ENCODE assay signal across 8 cellular contexts in the genomic region with DNA sequence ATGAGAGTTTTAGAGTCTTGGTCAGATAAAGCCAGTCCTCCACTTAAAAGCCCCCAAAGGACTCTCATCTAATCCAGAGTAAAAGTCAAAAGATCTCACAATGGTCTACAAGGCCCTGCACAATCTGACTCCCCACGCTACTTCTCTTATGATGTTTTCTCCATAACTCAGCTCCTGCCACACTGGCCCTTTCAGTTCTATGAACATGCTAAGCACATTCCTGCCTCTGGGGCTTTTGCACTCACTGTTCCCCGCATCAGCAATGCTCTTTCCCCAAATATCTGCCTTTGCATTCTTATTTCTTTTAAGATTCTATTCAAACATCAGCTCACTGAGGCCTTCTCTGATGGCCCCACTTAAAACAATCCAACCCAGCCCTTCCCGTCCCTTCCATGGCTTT. TPM values are rescaled to one million over a fixed set of nuclear protein-coding genes. Genes with fewer than 3 reads are reported as not detected.
A peak's percentile ranks its signal among the peaks of the same experiment; 100 is the strongest.
DNase-seq lines count a peak whose midpoint lies in the region; ATAC-seq and TF ChIP-seq lines count a peak whose summit lies in the region.
"Not testable (repeated sequence)": the region's sequence is repeated elsewhere in the genome, so short reads cannot be mapped to it uniquely, and the experiment has no call there.

No MANE protein-coding gene starts in this region.

- H3K4me1 Mint-ChIP-seq in CD8-positive, alpha-beta T cell (ENCODE audit: low read depth) = peaks cover 68% of the 10 kb centered on the region
- H3K4me1 Mint-ChIP-seq in osteocyte (ENCODE audit: unreplicated experiment) (peaks cover 48% of the 10 kb centered on the region), type B pancreatic cell (ENCODE audit: unreplicated experiment) (peaks cover 28% of the 10 kb centered on the region)

- TF ChIP-seq POLR2A in breast epithelium (IDR thresholded peaks at IDR 0.05) = not testable (repeated sequence)

- not testable (repeated sequence) for H3K36me3 ChIP-seq in CD8-positive, alpha-beta T cell (ENCODE audit: insufficient read depth, low read length); SK-N-MC (ENCODE audit: insufficient read depth, low read length); breast epithelium

- not testable (repeated sequence) for DNase-seq in CD8-positive, alpha-beta T cell; breast epithelium (ENCODE audit: low spot score in 2 of 2); left lobe of liver (ENCODE audit: low spot score); osteocyte (ENCODE audit: extremely low spot score, unreplicated experiment); type B pancreatic cell (ENCODE audit: extremely low spot score, unreplicated experiment)
- DNase-seq in SK-N-MC (ENCODE audit: low read depth, low spot score) (peak; percentile 35), foreskin fibroblast (peak in 1 of 2 donors; percentile 52)

- not testable (repeated sequence) for TF ChIP-seq CTCF in CD8-positive, alpha-beta T cell (IDR thresholded peaks at IDR 0.05)
- TF ChIP-seq CTCF in breast epithelium (IDR thresholded peaks at IDR 0.05) = peak in 2 of 3 donors; percentile 25 to 46
- peak; percentile 41 for TF ChIP-seq CTCF in foreskin fibroblast (IDR thresholded peaks at IDR 0.05; ENCODE audit: low read depth, low read length)
- peak; percentile 64 for TF ChIP-seq CTCF in osteocyte (IDR thresholded peaks at IDR 0.05)
- TF ChIP-seq CTCF in type B pancreatic cell (conservative IDR thresholded peaks at IDR 0.05) = peak; percentile 79

- peaks cover 15% of the 10 kb centered on the region for H3K4me1 ChIP-seq in CD8-positive, alpha-beta T cell (ENCODE audit: insufficient read depth, low read length)
- not testable (repeated sequence) for H3K4me1 ChIP-seq in breast epithelium

- H3K4me3 ChIP-seq in CD8-positive, alpha-beta T cell (ENCODE audit: low read depth, low read length); SK-N-MC; breast epithelium; foreskin fibroblast (ENCODE audit: low read depth in 1 of 2, low read length in 2 of 2): not testable (repeated sequence)

- H3K27ac ChIP-seq in CD8-positive, alpha-beta T cell (ENCODE audit: low read depth, low read length); breast epithelium: not testable (repeated sequence)
- peak overlapping the region; percentile 71 for H3K27ac ChIP-seq in SK-N-MC

- peak overlapping the region; percentile 3 for H3K27ac Mint-ChIP-seq in CD8-positive, alpha-beta T cell
- H3K27ac Mint-ChIP-seq in osteocyte (ENCODE audit: unreplicated experiment) = peak overlapping the region; percentile 39
- peak overlapping the region; percentile 1 for H3K27ac Mint-ChIP-seq in type B pancreatic cell

- not testable (repeated sequence) for H3K36me3 Mint-ChIP-seq in CD8-positive, alpha-beta T cell; osteocyte (ENCODE audit: unreplicated experiment); type B pancreatic cell

- H3K9ac ChIP-seq in SK-N-MC (ENCODE audit: insufficient read length) = not testable (repeated sequence)

- not testable (repeated sequence) for ATAC-seq in CD8-positive, alpha-beta T cell
- ATAC-seq in HG03354 (IDR thresholded peaks at IDR 0.05; ENCODE audit: poor library complexity, severe bottlenecking, unreplicated experiment) = peak; percentile 36
- ATAC-seq in left lobe of liver = peak; percentile 78

- intact Hi-C loops in CD8-positive, alpha-beta T cell (cut with DNase I, micrococcal nuclease) = not testable (repeated sequence)
- intact Hi-C loops in breast epithelium (cut with DNase I; ENCODE audit: low total_unique reads) = loop anchor here (2.0 kb wide), 1 partner anchor 13 kb away; no protein-coding TSS in a partner anchor

- H3K9me3 Mint-ChIP-seq in CD8-positive, alpha-beta T cell; osteocyte (ENCODE audit: unreplicated experiment); type B pancreatic cell: not testable (repeated sequence)

- POLR2A ChIA-PET in CD8-positive, alpha-beta T cell (lab: Charles Lee) = interaction anchor here (1.1 kb wide), 1 partner anchor 21 kb away, joined by 3 read pairs; no protein-coding TSS in a partner anchor

- CTCF ChIA-PET in CD8-positive, alpha-beta T cell (lab: Charles Lee) = not testable (repeated sequence)

- H3K27me3 Mint-ChIP-seq in CD8-positive, alpha-beta T cell (ENCODE audit: low read depth); osteocyte (ENCODE audit: unreplicated experiment); type B pancreatic cell: not testable (repeated sequence)

- H3K4me3 Mint-ChIP-seq in CD8-positive, alpha-beta T cell; osteocyte (ENCODE audit: unreplicated experiment): not testable (repeated sequence)
- H3K4me3 Mint-ChIP-seq in type B pancreatic cell = peak overlapping the region; percentile 26

- not testable (repeated sequence) for H3K9me3 ChIP-seq in CD8-positive, alpha-beta T cell (ENCODE audit: low read length); SK-N-MC (ENCODE audit: low read depth, low read length); breast epithelium

- H3K27me3 ChIP-seq in CD8-positive, alpha-beta T cell (ENCODE audit: insufficient read depth, low read length); breast epithelium: not testable (repeated sequence)

RNA-seq across cellular contexts. Expression of gene KMT2C, which starts 41.6 kb away (rescaled TPM):
- total RNA-seq in CD8-positive, alpha-beta T cell = 100 to 1,000 TPM; 106 to 121 TPM
- total RNA-seq in breast epithelium = 100 to 1,000 TPM in 1 of 3 donors, 10 to 100 TPM in 2; 73.6 to 112 (median 85.5) TPM
- 34.5 TPM for total RNA-seq in left lobe of liver
- 71.8 and 76.2 TPM in 2 replicates for total RNA-seq in osteocyte
- 60.3 and 66.4 TPM in 2 replicates for total RNA-seq in type B pancreatic cell (ENCODE audit: low replicate concordance)
